8 cellular contexts compared by ENCODE assay signal in genomic region chrX:1451676-1452496, GRCh38. TPM values are rescaled to one million over a fixed set of nuclear protein-coding genes. Genes with fewer than 3 reads are reported as not detected.
DNase-seq lines count a peak whose midpoint lies in the region; ATAC-seq and TF ChIP-seq lines count a peak whose summit lies in the region.

No MANE protein-coding gene starts in this region.

- H3K36me3 ChIP-seq in BLaER1 (peaks cover 27% of the 10 kb centered on the region), PC-9 (ENCODE audit: low read depth) (0 out of 2 replicates have a peak, but pooled peaks cover 8% of the 10 kb centered on the region), endocrine pancreas (ENCODE audit: control insufficient read depth, insufficient read depth, low read length) (no peaks in the 10 kb centered on the region)

- H4K20me1 ChIP-seq in BLaER1 (no peaks in the 10 kb centered on the region; the same call in 1 of the 2 replicates), PC-9 (ENCODE audit: insufficient read depth) (no peaks in the 10 kb centered on the region)

- H3K9me2 ChIP-seq in PC-9 (ENCODE audit: insufficient read depth) = no peaks in the 10 kb centered on the region

- no peak overlapping the region for H3K27ac Mint-ChIP-seq in nephron

- DNase-seq in PC-9 (no peak), nucleus accumbens (lab: John Stamatoyannopoulos, UW) (no peak), A172 (ENCODE audit: low spot score) (no peak), COLO829 (ENCODE audit: low spot score) (no peak)

- intact Hi-C loops in PC-9 (cut with micrococcal nuclease; ENCODE audit: unreplicated experiment) = loop anchor here (2.0 to 10.0 kb wide), 5 partner anchors 140 to 1243 kb away; partner anchors contain the start of genes AKAP17A and CD99

- H3K9me3 Mint-ChIP-seq in nephron = peaks cover 29% of the 10 kb centered on the region

- no peaks in the 10 kb centered on the region for H3F3A ChIP-seq in PC-9 (ENCODE audit: insufficient read depth, low read depth)

- peaks cover 34% of the 10 kb centered on the region for H3K9me3 ChIP-seq in BLaER1
- H3K9me3 ChIP-seq in PC-9 (ENCODE audit: insufficient read depth, low read depth) = no peaks in the 10 kb centered on the region
- H3K9me3 ChIP-seq in endocrine pancreas (ENCODE audit: control insufficient read depth, low read length) = no peaks in the 10 kb centered on the region

- no peaks in the 10 kb centered on the region for H3K4me1 Mint-ChIP-seq in nephron

- H2AFZ ChIP-seq in PC-9 = no peak overlapping the region

- CTCF ChIA-PET in PC-9 (lab: Charles Lee) = no interaction called here

- peaks cover 34% of the 10 kb centered on the region for H3K36me3 Mint-ChIP-seq in nephron (ENCODE audit: low read depth)

- peaks cover 43% of the 10 kb centered on the region for H3K4me1 ChIP-seq in BLaER1
- no peaks in the 10 kb centered on the region for H3K4me1 ChIP-seq in PC-9 (replicated peaks; ENCODE audit: insufficient read depth)
- no peaks in the 10 kb centered on the region for H3K4me1 ChIP-seq in endocrine pancreas (ENCODE audit: control insufficient read depth, insufficient read depth, low read length)

- H3K79me2 ChIP-seq in PC-9 (ENCODE audit: low read depth) = peaks cover 55% of the 10 kb centered on the region

- no peak for TF ChIP-seq CTCF in PC-9 (conservative IDR thresholded peaks at IDR 0.05)
- no peak for TF ChIP-seq CTCF in nephron (IDR thresholded peaks at IDR 0.05; ENCODE audit: unreplicated experiment in 3 of 3)

- H3K27me3 ChIP-seq in BLaER1 (no peaks in the 10 kb centered on the region), PC-9 (ENCODE audit: insufficient read depth, low read depth) (peaks cover 18% of the 10 kb centered on the region), endocrine pancreas (ENCODE audit: control insufficient read depth, insufficient read depth, low read length) (no peaks in the 10 kb centered on the region)

- H3K4me3 Mint-ChIP-seq in nephron = peak overlapping the region; percentile 86 to 90 (median 89)

- POLR2A ChIA-PET in PC-9 (lab: Charles Lee; ENCODE audit: unreplicated experiment) = no interaction called here

- H3K27ac ChIP-seq in BLaER1 (peak overlapping the region; percentile 90), PC-9 (peak overlapping the region; percentile 42; the same call in 1 of the 2 replicates)

- H3K4me3 ChIP-seq in BLaER1 (peak overlapping the region; percentile 93), PC-9 (peak overlapping the region; percentile 82), endocrine pancreas (ENCODE audit: control insufficient read depth, insufficient read depth, low read length) (peak overlapping the region; percentile 9)

- H3K27me3 Mint-ChIP-seq in nephron (ENCODE audit: low read depth) = peaks cover 3% of the 10 kb centered on the region

- no peak for ATAC-seq in GM18873 (IDR thresholded peaks at IDR 0.05; ENCODE audit: low FRiP score, unreplicated experiment)

- H3K4me2 ChIP-seq in BLaER1 (peak overlapping the region; percentile 83), PC-9 (peak overlapping the region; percentile 82)

- no TSS peak for BruUV-seq in PC-9 (replicated peaks; lab: Mats Ljungman, UMichigan)

- H3K9ac ChIP-seq in BLaER1 = peak overlapping the region; percentile 90
- H3K9ac ChIP-seq in endocrine pancreas (ENCODE audit: control insufficient read depth, insufficient read depth, low read length) = peak overlapping the region; percentile 23

RNA-seq across cellular contexts. Expression of gene ASMTL, which starts 0.8 kb away (rescaled TPM):
- total RNA-seq in PC-9 (2021) = 42.7 and 55.4 TPM in 2 replicates
- total RNA-seq in A172 (2014; rRNA removed; shearing (Covaris generic)) = 3.3 and 4.2 TPM in 2 replicates

RNA-seq across cellular contexts. Expression of gene SLC25A6, which starts 60.0 kb away (rescaled TPM):
- total RNA-seq in PC-9 (2021) = 178 and 212 TPM in 2 replicates
- total RNA-seq in A172 (2014; rRNA removed; shearing (Covaris generic)) = 121 and 163 TPM in 2 replicates

Comparison
In these comparisons a context has a peak if more than half of its experiments do, and no peak if none do; other contexts are left out.
1. H3K4me3 ChIP-seq: peak in every context shown above with its lines; median percentile 93 in BLaER1; 82 in PC-9; 9 in endocrine pancreas.